1 cellular context compared by ENCODE assay signal in the genomic region with DNA sequence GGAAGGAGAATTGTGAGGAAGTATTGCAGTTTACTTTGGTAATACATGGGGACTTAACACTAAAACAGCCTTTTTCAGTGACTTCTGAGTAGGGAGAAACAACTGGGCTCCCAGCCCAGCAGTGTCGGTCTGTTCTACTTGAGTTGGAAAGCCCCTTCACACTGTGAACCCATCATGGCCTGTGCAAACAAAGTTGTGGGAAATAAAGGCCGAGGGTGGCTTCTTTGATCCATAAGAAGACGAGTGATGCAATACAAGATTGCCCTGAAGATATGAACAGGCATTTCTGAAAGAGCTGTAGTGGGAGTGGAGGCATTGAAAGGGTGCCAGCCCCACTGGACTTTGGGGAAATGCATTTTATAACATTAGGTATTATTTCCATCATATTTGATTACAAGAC.
A peak's percentile ranks its signal among the peaks of the same experiment; 100 is the strongest.
TF ChIP-seq lines count a peak whose summit lies in the region.

No MANE protein-coding gene starts in this region.

TF ChIP-seq in IMR-90, 13 proteins besides CTCF, POLR2A, EP300 and RAD21:
- TF ChIP-seq CEBPB (IDR thresholded peaks at IDR 0.05; ENCODE audit: low read depth, low read length) (0 out of 2 replicates have a peak, but pooled peaks have one; percentile 13), RFX5 (IDR thresholded peaks at IDR 0.05; ENCODE audit: low read depth, low read length) (no peak)
